Comparison of ENCODE assay signal across 8 cellular contexts in genomic region chr10:4242561-4243035, GRCh38.
DNase-seq lines count a peak whose midpoint lies in the region; ATAC-seq and TF ChIP-seq lines count a peak whose summit lies in the region.

No MANE protein-coding gene starts in this region.

- no peaks in the 10 kb centered on the region for H3K36me3 ChIP-seq in Panc1 (ENCODE audit: control insufficient read depth, insufficient read depth, low read length)
- H3K36me3 ChIP-seq in esophagus muscularis mucosa, result no peaks in the 10 kb centered on the region
- no peaks in the 10 kb centered on the region for H3K36me3 ChIP-seq in neural progenitor cell

- H3K4me3 ChIP-seq in AG09309 (ENCODE audit: control insufficient read depth, low read depth, low read length) (peak overlapping the region; percentile 13; the same call in 1 of the 2 replicates), Panc1 (ENCODE audit: low read depth in 2 of 2, low read length in 2 of 2) (peak overlapping the region; percentile 19 to 36), esophagus muscularis mucosa (peak overlapping the region; percentile 46 to 60 (median 58)), neural progenitor cell (no peak overlapping the region)

- peaks cover 37% of the 10 kb centered on the region for H3K4me1 Mint-ChIP-seq in neural progenitor cell

- TF ChIP-seq CTCF in AG09309 (IDR thresholded peaks at IDR 0.05; ENCODE audit: control insufficient read depth, insufficient read depth, low read depth, low read length, missing control alignments) (no peak), Panc1 (IDR thresholded peaks at IDR 0.05) (no peak), esophagus muscularis mucosa (IDR thresholded peaks at IDR 0.05) (no peak), neural progenitor cell (IDR thresholded peaks at IDR 0.05) (no peak)

- peaks cover 7% of the 10 kb centered on the region for H3K27me3 Mint-ChIP-seq in neural progenitor cell (ENCODE audit: insufficient read depth, low read depth)

- H3K9me3 Mint-ChIP-seq in neural progenitor cell, result peaks cover 21% of the 10 kb centered on the region

- 20% methylated on average over 2 of the region's 2 CpGs for WGBS in esophagus muscularis mucosa

- POLR2A ChIA-PET in Panc1 (lab: Charles Lee), result no interaction called here

- H3K27me3 ChIP-seq in Panc1 (ENCODE audit: control insufficient read depth, insufficient read depth, low read length) (no peaks in the 10 kb centered on the region), esophagus muscularis mucosa (no peaks in the 10 kb centered on the region), neural progenitor cell (no peaks in the 10 kb centered on the region)

- H3K27ac Mint-ChIP-seq in neural progenitor cell, result peak overlapping the region; percentile 98

- CTCF ChIA-PET in Panc1 (lab: Charles Lee), result interaction anchor here (0.6 kb wide), 1 partner anchor 430 kb away, joined by 7 read pairs; no protein-coding TSS in a partner anchor

- no peak overlapping the region for H3K9ac ChIP-seq in neural progenitor cell

- no peaks in the 10 kb centered on the region for H3K79me2 ChIP-seq in neural progenitor cell (ENCODE audit: low read depth)

- H3K4me2 ChIP-seq in neural progenitor cell, result peak overlapping the region; percentile 49

- peak; percentile 76 for ATAC-seq in Panc1
- no peak for ATAC-seq in HG02938 (IDR thresholded peaks at IDR 0.05; ENCODE audit: unreplicated experiment)

- H4K20me1 ChIP-seq in neural progenitor cell (ENCODE audit: low read depth), result no peaks in the 10 kb centered on the region

- no TSS peak for BruUV-seq in Panc1 (replicated peaks; lab: Mats Ljungman, UMichigan)

- H3F3A ChIP-seq in neural progenitor cell (ENCODE audit: low read depth), result peaks cover 8% of the 10 kb centered on the region

- in situ Hi-C loops in Panc1 (cut with HindIII; ENCODE audit: low pct_unique_long_range_greater_than_20kb, low sequenced_read_pairs), result no loop called here

- TF ChIP-seq EP300 in esophagus muscularis mucosa (IDR thresholded peaks at IDR 0.05), result no peak

- H3K27ac ChIP-seq in Panc1 (ENCODE audit: low read length), result peak overlapping the region; percentile 95
- peak overlapping the region; percentile 89 to 92 (median 90) for H3K27ac ChIP-seq in esophagus muscularis mucosa (replicated peaks in 1 of 4)
- peak overlapping the region; percentile 85 for H3K27ac ChIP-seq in neural progenitor cell
- H3K27ac ChIP-seq in caudate nucleus (ENCODE audit: low read depth, low read length), result no peak overlapping the region

- H3K9me3 ChIP-seq in Panc1 (ENCODE audit: control insufficient read depth, insufficient read depth, low read depth, low read length) (peaks cover 18% of the 10 kb centered on the region; the same call in 1 of the 2 replicates), esophagus muscularis mucosa (no peaks in the 10 kb centered on the region), neural progenitor cell (ENCODE audit: low read depth) (no peaks in the 10 kb centered on the region)

- peak overlapping the region; percentile 63 for H3K4me3 Mint-ChIP-seq in neural progenitor cell

- H3K36me3 Mint-ChIP-seq in neural progenitor cell, result no peaks in the 10 kb centered on the region

- DNase-seq in AG09309 (ENCODE audit: low read depth) (no peak), Panc1 (ENCODE audit: low read depth, low spot score) (peak; percentile 60), esophagus muscularis mucosa (ENCODE audit: extremely low spot score) (no peak), neural progenitor cell (ENCODE audit: low spot score) (peak; percentile 13), caudate nucleus (lab: John Stamatoyannopoulos, UW) (no peak), NCI-H2171 (lab: John Stamatoyannopoulos, UW) (no peak), DMS153 treated with DMSO at 0.1 percent for 48 hours (lab: John Stamatoyannopoulos, UW; ENCODE audit: unreplicated experiment) (no peak)

- intact Hi-C loops in Panc1 (cut with micrococcal nuclease; ENCODE audit: unreplicated experiment), result no loop called here
- intact Hi-C loops in esophagus muscularis mucosa (cut with DNase I), result loop anchor here (5.0 kb wide), 2 partner anchors 255 to 460 kb away; no protein-coding TSS in a partner anchor

- H3K4me1 ChIP-seq in Panc1 (ENCODE audit: control insufficient read depth, insufficient read depth, low read length), result peaks cover 29% of the 10 kb centered on the region
- peaks cover 7 to 75% (median 46%) of the 10 kb centered on the region in 4 donors for H3K4me1 ChIP-seq in esophagus muscularis mucosa
- H3K4me1 ChIP-seq in neural progenitor cell, result peaks cover 31% of the 10 kb centered on the region

- H2AFZ ChIP-seq in neural progenitor cell (replicated peaks), result peak overlapping the region; percentile 34

- no peak for TF ChIP-seq POLR2A in esophagus muscularis mucosa (IDR thresholded peaks at IDR 0.05; ENCODE audit: low read depth)

Comparison
In these comparisons a context has a peak if more than half of its experiments do, and no peak if none do; other contexts are left out.
1. DNase-seq: peak in Panc1 (single experiment) and neural progenitor cell (single experiment); none in AG09309 (single experiment), esophagus muscularis mucosa (single experiment), caudate nucleus (0 of 61), NCI-H2171 (single experiment) and DMS153 treated with DMSO at 0.1 percent for 48 hours (single experiment).